Comparison of ENCODE assay signal across 1 cellular context in genomic region chr16:53766304-53767016, GRCh38.
TF ChIP-seq lines count a peak whose summit lies in the region.

No MANE protein-coding gene starts in this region.

TF ChIP-seq in HepG2, 621 proteins besides CTCF, POLR2A, EP300 and RAD21 (continued from another document and continues in another):
- TF ChIP-seq, protein P1, sequence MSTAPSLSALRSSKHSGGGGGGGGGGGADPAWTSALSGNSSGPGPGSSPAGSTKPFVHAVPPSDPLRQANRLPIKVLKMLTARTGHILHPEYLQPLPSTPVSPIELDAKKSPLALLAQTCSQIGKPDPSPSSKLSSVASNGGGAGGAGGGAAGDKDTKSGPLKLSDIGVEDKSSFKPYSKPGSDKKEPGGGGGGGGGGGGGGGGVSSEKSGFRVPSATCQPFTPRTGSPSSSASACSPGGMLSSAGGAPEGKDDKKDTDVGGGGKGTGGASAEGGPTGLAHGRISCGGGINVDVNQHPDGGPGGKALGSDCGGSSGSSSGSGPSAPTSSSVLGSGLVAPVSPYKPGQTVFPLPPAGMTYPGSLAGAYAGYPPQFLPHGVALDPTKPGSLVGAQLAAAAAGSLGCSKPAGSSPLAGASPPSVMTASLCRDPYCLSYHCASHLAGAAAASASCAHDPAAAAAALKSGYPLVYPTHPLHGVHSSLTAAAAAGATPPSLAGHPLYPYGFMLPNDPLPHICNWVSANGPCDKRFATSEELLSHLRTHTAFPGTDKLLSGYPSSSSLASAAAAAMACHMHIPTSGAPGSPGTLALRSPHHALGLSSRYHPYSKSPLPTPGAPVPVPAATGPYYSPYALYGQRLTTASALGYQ (CRISPR knock-in tag; IDR thresholded peaks at IDR 0.05): no peak
- TF ChIP-seq SP2 (CRISPR knock-in tag; IDR thresholded peaks at IDR 0.05): no peak
- TF ChIP-seq HCFC1 (IDR thresholded peaks at IDR 0.05; ENCODE audit: low read depth, low read length): no peak
- TF ChIP-seq ZC3H13 (CRISPR knock-in tag; IDR thresholded peaks at IDR 0.05): no peak
- TF ChIP-seq ZNF431 (CRISPR knock-in tag; IDR thresholded peaks at IDR 0.05; ENCODE audit: borderline replicate concordance, low read depth): no peak
- TF ChIP-seq ZNF567 (CRISPR knock-in tag; IDR thresholded peaks at IDR 0.05; ENCODE audit: borderline replicate concordance): 0 out of 2 replicates have a peak, but pooled peaks have one; percentile 21
- no peak for TF ChIP-seq KDM5A (IDR thresholded peaks at IDR 0.05; ENCODE audit: borderline replicate concordance, low read length)
- no peak for TF ChIP-seq ZNF724P (CRISPR knock-in tag; IDR thresholded peaks at IDR 0.05; ENCODE audit: borderline replicate concordance)
- no peak for TF ChIP-seq ZNF790 (CRISPR knock-in tag; IDR thresholded peaks at IDR 0.05; ENCODE audit: borderline replicate concordance)
- TF ChIP-seq TAF1 (CRISPR knock-in tag; IDR thresholded peaks at IDR 0.05): no peak
- no peak for TF ChIP-seq ZNF546 (CRISPR knock-in tag; conservative IDR thresholded peaks at IDR 0.05)
- no peak for TF ChIP-seq ZNF572 (CRISPR knock-in tag; IDR thresholded peaks at IDR 0.05)
- TF ChIP-seq ZNF674 (CRISPR knock-in tag; IDR thresholded peaks at IDR 0.05; ENCODE audit: low read depth): no peak
- peak; percentile 12; the same call in 1 of the 2 replicates for TF ChIP-seq FOSL1 (CRISPR knock-in tag; IDR thresholded peaks at IDR 0.05; ENCODE audit: borderline replicate concordance)
- no peak for TF ChIP-seq SNAI1 (CRISPR knock-in tag; IDR thresholded peaks at IDR 0.05; ENCODE audit: borderline replicate concordance)
- TF ChIP-seq, protein P2, sequence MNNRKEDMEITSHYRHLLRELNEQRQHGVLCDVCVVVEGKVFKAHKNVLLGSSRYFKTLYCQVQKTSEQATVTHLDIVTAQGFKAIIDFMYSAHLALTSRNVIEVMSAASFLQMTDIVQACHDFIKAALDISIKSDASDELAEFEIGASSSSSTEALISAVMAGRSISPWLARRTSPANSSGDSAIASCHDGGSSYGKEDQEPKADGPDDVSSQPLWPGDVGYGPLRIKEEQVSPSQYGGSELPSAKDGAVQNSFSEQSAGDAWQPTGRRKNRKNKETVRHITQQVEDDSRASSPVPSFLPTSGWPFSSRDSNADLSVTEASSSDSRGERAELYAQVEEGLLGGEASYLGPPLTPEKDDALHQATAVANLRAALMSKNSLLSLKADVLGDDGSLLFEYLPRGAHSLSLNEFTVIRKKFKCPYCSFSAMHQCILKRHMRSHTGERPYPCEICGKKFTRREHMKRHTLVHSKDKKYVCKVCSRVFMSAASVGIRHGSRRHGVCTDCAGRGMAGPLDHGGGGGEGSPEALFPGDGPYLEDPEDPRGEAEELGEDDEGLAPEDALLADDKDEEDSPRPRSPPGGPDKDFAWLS (CRISPR knock-in tag; IDR thresholded peaks at IDR 0.05; ENCODE audit: borderline replicate concordance): no peak
- TF ChIP-seq ZNF251 (CRISPR knock-in tag; IDR thresholded peaks at IDR 0.05): no peak
- TF ChIP-seq ZNF335 (CRISPR knock-in tag; IDR thresholded peaks at IDR 0.05): 0 out of 2 replicates have a peak, but pooled peaks have one; percentile 47
- TF ChIP-seq SKIL (CRISPR knock-in tag; IDR thresholded peaks at IDR 0.05; ENCODE audit: borderline replicate concordance): no peak
- TF ChIP-seq ZNF615 (CRISPR knock-in tag; IDR thresholded peaks at IDR 0.05; ENCODE audit: borderline replicate concordance): no peak
- TF ChIP-seq ZNF512B (CRISPR knock-in tag; IDR thresholded peaks at IDR 0.05; ENCODE audit: borderline replicate concordance): no peak
- TF ChIP-seq ZNF75D (CRISPR knock-in tag; IDR thresholded peaks at IDR 0.05; ENCODE audit: borderline replicate concordance): no peak
- TF ChIP-seq ZNF468 (CRISPR knock-in tag; IDR thresholded peaks at IDR 0.05): no peak
- TF ChIP-seq AKAP8 (CRISPR knock-in tag; IDR thresholded peaks at IDR 0.05): no peak
- no peak; the same call in 1 of the 2 replicates for TF ChIP-seq ZNF652 (CRISPR knock-in tag; IDR thresholded peaks at IDR 0.05; ENCODE audit: borderline replicate concordance, low read depth)
- no peak for TF ChIP-seq POLR2AphosphoS5 (IDR thresholded peaks at IDR 0.05; ENCODE audit: low read depth, low read length)
- no peak for TF ChIP-seq HOXD1 (CRISPR knock-in tag; IDR thresholded peaks at IDR 0.05)
- peak; percentile 74; the same call in 1 of the 2 replicates for TF ChIP-seq JUN (CRISPR knock-in tag; IDR thresholded peaks at IDR 0.05)
- peak; percentile 83; the same call in 1 of the 2 replicates for TF ChIP-seq HMG20A (CRISPR knock-in tag; IDR thresholded peaks at IDR 0.05; ENCODE audit: borderline replicate concordance)
- TF ChIP-seq MAX (IDR thresholded peaks at IDR 0.05): no peak
- peak; percentile 61; the same call in 1 of the 2 replicates for TF ChIP-seq HNF4A (CRISPR knock-in tag; IDR thresholded peaks at IDR 0.05)
- no peak for TF ChIP-seq CBX1 (IDR thresholded peaks at IDR 0.05; ENCODE audit: low read depth)
- no peak for TF ChIP-seq ZNF746 (CRISPR knock-in tag; IDR thresholded peaks at IDR 0.05)
- peak in 1 of 2 experiments; percentile 83; a peak in 1 of 4 replicates for TF ChIP-seq ATF4 (CRISPR knock-in tag; IDR thresholded peaks at IDR 0.05)
- TF ChIP-seq ZNF850 (CRISPR knock-in tag; conservative IDR thresholded peaks at IDR 0.05): no peak
- peak; percentile 89 for TF ChIP-seq ARID5B (CRISPR knock-in tag; IDR thresholded peaks at IDR 0.05)
- no peak for TF ChIP-seq PITX1 (CRISPR knock-in tag; IDR thresholded peaks at IDR 0.05)
- TF ChIP-seq MED8 (CRISPR knock-in tag; IDR thresholded peaks at IDR 0.05; ENCODE audit: insufficient replicate concordance): no peak
- TF ChIP-seq SIN3A (IDR thresholded peaks at IDR 0.05; ENCODE audit: borderline replicate concordance, low read depth, low read length): no peak
- TF ChIP-seq PLRG1 (conservative IDR thresholded peaks at IDR 0.05): no peak
- TF ChIP-seq MTA3 (CRISPR knock-in tag; IDR thresholded peaks at IDR 0.05): no peak
- TF ChIP-seq KDM2A (CRISPR knock-in tag; IDR thresholded peaks at IDR 0.05; ENCODE audit: borderline replicate concordance, low read depth): peak; percentile 44; the same call in 1 of the 2 replicates
- TF ChIP-seq SMAD1 (CRISPR knock-in tag; IDR thresholded peaks at IDR 0.05; ENCODE audit: borderline replicate concordance, low read depth): no peak
- TF ChIP-seq ZNF12 (CRISPR knock-in tag; IDR thresholded peaks at IDR 0.05): no peak
- TF ChIP-seq, protein P3, sequence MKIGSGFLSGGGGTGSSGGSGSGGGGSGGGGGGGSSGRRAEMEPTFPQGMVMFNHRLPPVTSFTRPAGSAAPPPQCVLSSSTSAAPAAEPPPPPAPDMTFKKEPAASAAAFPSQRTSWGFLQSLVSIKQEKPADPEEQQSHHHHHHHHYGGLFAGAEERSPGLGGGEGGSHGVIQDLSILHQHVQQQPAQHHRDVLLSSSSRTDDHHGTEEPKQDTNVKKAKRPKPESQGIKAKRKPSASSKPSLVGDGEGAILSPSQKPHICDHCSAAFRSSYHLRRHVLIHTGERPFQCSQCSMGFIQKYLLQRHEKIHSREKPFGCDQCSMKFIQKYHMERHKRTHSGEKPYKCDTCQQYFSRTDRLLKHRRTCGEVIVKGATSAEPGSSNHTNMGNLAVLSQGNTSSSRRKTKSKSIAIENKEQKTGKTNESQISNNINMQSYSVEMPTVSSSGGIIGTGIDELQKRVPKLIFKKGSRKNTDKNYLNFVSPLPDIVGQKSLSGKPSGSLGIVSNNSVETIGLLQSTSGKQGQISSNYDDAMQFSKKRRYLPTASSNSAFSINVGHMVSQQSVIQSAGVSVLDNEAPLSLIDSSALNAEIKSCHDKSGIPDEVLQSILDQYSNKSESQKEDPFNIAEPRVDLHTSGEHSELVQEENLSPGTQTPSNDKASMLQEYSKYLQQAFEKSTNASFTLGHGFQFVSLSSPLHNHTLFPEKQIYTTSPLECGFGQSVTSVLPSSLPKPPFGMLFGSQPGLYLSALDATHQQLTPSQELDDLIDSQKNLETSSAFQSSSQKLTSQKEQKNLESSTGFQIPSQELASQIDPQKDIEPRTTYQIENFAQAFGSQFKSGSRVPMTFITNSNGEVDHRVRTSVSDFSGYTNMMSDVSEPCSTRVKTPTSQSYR (CRISPR knock-in tag; IDR thresholded peaks at IDR 0.05; ENCODE audit: borderline replicate concordance): 0 out of 2 replicates have a peak, but pooled peaks have one; percentile 13
